Comparison of ENCODE assay signal across 9 cellular contexts in genomic region chr9:1535599-1535998, GRCh38.
"Had no signal": no experiment of that assay in that cellular context is flagged by ENCODE, and none has a peak within 500 bp of the region (broad histone marks: within the 10 kb centered on the region; RNA-seq: fewer than 3 reads in every experiment).

No MANE protein-coding gene starts in this region.

- H3K4me3 ChIP-seq: GM23248, HAP-1, K562 had no signal

- DNase-seq: GM23248, GOT3, H7, HFFc6, IMR-90 had no signal

- H3K27ac ChIP-seq: GM23248 had no signal

- H3K9me3 ChIP-seq: HAP-1 had no signal

- H3K27ac Mint-ChIP-seq: HFFc6 had no signal

- H3K36me3 ChIP-seq: HAP-1 had no signal

- ATAC-seq: HCT116, K562 had no signal

- H3K9ac ChIP-seq: GM23248 had no signal

- H2AFZ ChIP-seq: GM23248 had no signal

- H3K4me3 Mint-ChIP-seq: HFFc6 had no signal

- FAIRE-seq: HTR-8/SVneo, K562 had no signal

- H3K4me1 ChIP-seq: HAP-1 had no signal
